Comparison of ENCODE assay signal across 13 cellular contexts in genomic region chr14:91352696-91353692, GRCh38.
DNase-seq lines count a peak whose midpoint lies in the region; ATAC-seq and TF ChIP-seq lines count a peak whose summit lies in the region.
"Had no signal": no experiment of that assay in that cellular context is flagged by ENCODE, and none has a peak within 500 bp of the region (broad histone marks: within the 10 kb centered on the region; RNA-seq: fewer than 3 reads in every experiment).

No MANE protein-coding gene starts in this region.

- H3K4me3 Mint-ChIP-seq in activated T-helper 17 cell treated with anti-CD3 and anti-CD28 coated beads, Interleukin-2, amount 50 U/mL, for 72 hours = peak overlapping the region; percentile 89
- H3K4me3 Mint-ChIP-seq in type B pancreatic cell = peak overlapping the region; percentile 38

- no peaks in the 10 kb centered on the region for H3K27me3 Mint-ChIP-seq in activated T-helper 17 cell treated with anti-CD3 and anti-CD28 coated beads, Interleukin-2, amount 50 U/mL, for 72 hours
- no peaks in the 10 kb centered on the region for H3K27me3 Mint-ChIP-seq in type B pancreatic cell

- no peaks in the 10 kb centered on the region for H3K27me3 ChIP-seq in right atrium auricular region
- H3K27me3 ChIP-seq in left lung = no peaks in the 10 kb centered on the region
- H3K27me3 ChIP-seq: vagina had no signal

- H3K27ac Mint-ChIP-seq in activated T-helper 17 cell treated with anti-CD3 and anti-CD28 coated beads, Interleukin-2, amount 50 U/mL, for 72 hours = peak overlapping the region; percentile 90
- peak overlapping the region; percentile 23 for H3K27ac Mint-ChIP-seq in type B pancreatic cell

- peaks cover 69% of the 10 kb centered on the region for H3K36me3 Mint-ChIP-seq in activated T-helper 17 cell treated with anti-CD3 and anti-CD28 coated beads, Interleukin-2, amount 50 U/mL, for 72 hours (ENCODE audit: low read depth)
- no peaks in the 10 kb centered on the region for H3K36me3 Mint-ChIP-seq in type B pancreatic cell

- H3K4me1 ChIP-seq in right atrium auricular region = peaks cover 0 to 28% of the 10 kb centered on the region in 2 donors
- H3K4me1 ChIP-seq in left lung = peaks cover 20 to 54% of the 10 kb centered on the region in 2 donors

- peaks cover 74% of the 10 kb centered on the region for H3K4me1 Mint-ChIP-seq in activated T-helper 17 cell treated with anti-CD3 and anti-CD28 coated beads, Interleukin-2, amount 50 U/mL, for 72 hours
- peaks cover 64% of the 10 kb centered on the region for H3K4me1 Mint-ChIP-seq in type B pancreatic cell (ENCODE audit: unreplicated experiment)

- ATAC-seq in Right ventricle myocardium inferior = no peak
- ATAC-seq in activated T-helper 17 cell treated with anti-CD3 and anti-CD28 coated beads, Interleukin-2, amount 50 U/mL, for 72 hours (replicated peaks) = no peak
- peak; percentile 4 for ATAC-seq in left lung
- no peak for ATAC-seq in GM21423 (IDR thresholded peaks at IDR 0.05; ENCODE audit: unreplicated experiment)
- no peak for ATAC-seq in HG03378 (IDR thresholded peaks at IDR 0.05; ENCODE audit: unreplicated experiment)

- H3K4me3 ChIP-seq in right atrium auricular region (no peak overlapping the region), left lung (no peak overlapping the region)
- H3K4me3 ChIP-seq: vagina had no signal

- no peak for TF ChIP-seq CTCF in right atrium auricular region (IDR thresholded peaks at IDR 0.05)
- TF ChIP-seq CTCF in left lung (IDR thresholded peaks at IDR 0.05) = no peak
- no peak for TF ChIP-seq CTCF in type B pancreatic cell (conservative IDR thresholded peaks at IDR 0.05)

- H3K9me3 Mint-ChIP-seq in activated T-helper 17 cell treated with anti-CD3 and anti-CD28 coated beads, Interleukin-2, amount 50 U/mL, for 72 hours = no peaks in the 10 kb centered on the region
- no peaks in the 10 kb centered on the region for H3K9me3 Mint-ChIP-seq in type B pancreatic cell

- H3K27ac ChIP-seq in right atrium auricular region (peak overlapping the region in 1 of 2 donors; percentile 16), left lung (peak overlapping the region in 1 of 2 donors; percentile 61)
- H3K27ac ChIP-seq: vagina had no signal

- H3K9me3 ChIP-seq in right atrium auricular region (no peaks in the 10 kb centered on the region), left lung (no peaks in the 10 kb centered on the region)
- H3K9me3 ChIP-seq: vagina had no signal

- H3K36me3 ChIP-seq in right atrium auricular region = no peaks in the 10 kb centered on the region
- H3K36me3 ChIP-seq in left lung = peaks cover 0 to 4% of the 10 kb centered on the region in 2 donors
- H3K36me3 ChIP-seq: vagina had no signal

- intact Hi-C loops in Right ventricle myocardium inferior (cut with DNase I) (no loop called here), left lung (cut with DNase I) (no loop called here)

- peak; percentile 58 for DNase-seq in Right ventricle myocardium inferior (ENCODE audit: missing footprints)
- DNase-seq in right atrium auricular region (ENCODE audit: low spot score) = no peak
- DNase-seq in left lung = peak in 1 of 2 donors; percentile 71
- DNase-seq in type B pancreatic cell (ENCODE audit: extremely low spot score, unreplicated experiment) = no peak
- DNase-seq in NAMALWA (ENCODE audit: low spot score) = no peak
- DNase-seq: NCI-H1436 treated with DMSO at 0.1 percent for 48 hours, NCI-H774, small intestine, SW 1271 had no signal
